ENCODE assay signal across 8 cellular contexts in the genomic region with DNA sequence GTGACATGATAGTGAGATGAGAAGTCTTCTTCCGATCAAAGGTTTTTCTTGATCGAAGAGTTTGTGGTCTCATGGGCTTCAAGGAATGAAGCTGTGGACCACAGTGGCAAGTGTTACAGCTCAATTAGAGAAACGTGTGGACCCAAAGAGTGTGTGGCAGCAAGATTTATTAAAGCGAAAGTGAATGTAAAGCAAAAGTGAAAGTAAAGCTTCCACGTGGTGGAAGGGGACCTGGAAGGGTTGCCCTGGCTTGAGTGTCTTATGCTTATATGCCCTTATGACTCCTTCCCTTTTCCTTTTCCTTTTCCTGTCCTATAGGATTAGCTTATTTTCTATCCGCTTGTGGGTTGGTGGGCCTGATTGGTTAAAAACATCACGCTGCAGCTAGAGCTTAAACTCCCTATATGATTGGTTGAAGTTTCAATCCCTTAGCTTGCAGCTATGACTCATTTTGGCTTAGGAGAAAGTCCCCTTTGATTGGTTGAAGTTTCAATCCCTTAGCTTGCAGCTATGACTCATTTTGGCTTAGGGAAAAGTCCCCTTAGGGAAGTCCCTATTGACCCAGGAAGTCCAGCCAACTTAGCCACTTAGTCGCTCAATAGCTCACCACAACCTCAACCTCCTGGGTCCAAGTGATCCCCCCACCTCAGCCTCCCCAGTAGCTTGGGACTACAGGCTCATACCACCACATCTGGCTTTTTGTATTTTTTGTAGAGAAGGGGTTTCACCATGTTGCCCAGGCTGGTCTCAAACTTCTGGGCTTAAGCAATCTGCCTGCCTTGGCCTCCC. TPM values are rescaled to one million over a fixed set of nuclear protein-coding genes. Genes with fewer than 3 reads are reported as not detected.
DNase-seq lines count a peak whose midpoint lies in the region; ATAC-seq, FAIRE-seq and TF ChIP-seq lines count a peak whose summit lies in the region.

No MANE protein-coding gene starts in this region.

- H3K9ac ChIP-seq in Karpas-422 (ENCODE audit: low read length) (peak overlapping the region; percentile 55), keratinocyte (ENCODE audit: control insufficient read depth, extremely low read depth, insufficient read depth, low read length) (no peak overlapping the region)

- H3K4me3 Mint-ChIP-seq in activated CD8-positive, alpha-beta T cell treated with anti-CD3 and anti-CD28 coated beads for 36 hours: peak overlapping the region; percentile 75

- H3K4me1 Mint-ChIP-seq in activated CD8-positive, alpha-beta T cell treated with anti-CD3 and anti-CD28 coated beads for 36 hours (ENCODE audit: low read depth): peaks cover 32% of the 10 kb centered on the region

- intact Hi-C loops in A673 (cut with micrococcal nuclease; ENCODE audit: unreplicated experiment) (loop anchor here (5.0 kb wide), 3 partner anchors 107 to 892 kb away; a partner anchor contains a TSS), stomach (cut with DNase I; ENCODE audit: low total_unique reads) (loop anchor here (10.0 kb wide), 1 partner anchor 250 kb away; a partner anchor contains a TSS)
- intact Hi-C loops in activated CD8-positive, alpha-beta T cell treated with anti-CD3 and anti-CD28 coated beads for 36 hours (cut with micrococcal nuclease): loop anchor here (2.0 to 10.0 kb wide), 3 partner anchors 112 to 920 kb away; a partner anchor contains a TSS

- TF ChIP-seq EP300 in stomach (IDR thresholded peaks at IDR 0.05): no peak

- DNase-seq in A673 (ENCODE audit: low spot score): peak; percentile 19
- peak; percentile 71 for DNase-seq in Karpas-422
- peak; percentile 62 for DNase-seq in activated CD8-positive, alpha-beta T cell treated with anti-CD3 and anti-CD28 coated beads for 36 hours
- no peak for DNase-seq in keratinocyte (ENCODE audit: low read depth, low spot score)
- DNase-seq in stomach: no peak
- DNase-seq in GM13977 (ENCODE audit: low spot score): no peak
- no peak for DNase-seq in NCI-H2227 treated with DMSO at 0.1 percent for 48 hours (lab: John Stamatoyannopoulos, UW)

- POLR2A ChIA-PET in A673 (lab: Charles Lee; ENCODE audit: low non-redundant PET): no interaction called here
- POLR2A ChIA-PET in activated CD8-positive, alpha-beta T cell treated with anti-CD3 and anti-CD28 coated beads for 36 hours (lab: Charles Lee): interaction anchor here (0.6 to 1.5 kb wide), 4 partner anchors 24 to 250 kb away, joined by 3 to 4 read pairs (median 3); no protein-coding TSS in a partner anchor

- no peak for TF ChIP-seq CTCF in A673 (conservative IDR thresholded peaks at IDR 0.05; ENCODE audit: low read depth, low read length)
- TF ChIP-seq CTCF in activated CD8-positive, alpha-beta T cell treated with anti-CD3 and anti-CD28 coated beads for 36 hours (IDR thresholded peaks at IDR 0.05): no peak
- no peak for TF ChIP-seq CTCF in keratinocyte (optimal IDR thresholded peaks at IDR 0.05 in 1 of 3, IDR thresholded peaks at IDR 0.05 in 1 of 3, conservative IDR thresholded peaks at IDR 0.05 in 1 of 3; ENCODE audit: extremely low read depth in 1 of 3, insufficient read depth in 2 of 3, low read length in 3 of 3)
- TF ChIP-seq CTCF in stomach (IDR thresholded peaks at IDR 0.05): no peak
- no peak for TF ChIP-seq CTCF in GM13977 (IDR thresholded peaks at IDR 0.05; ENCODE audit: extremely low read depth, insufficient read depth, missing control alignments)

- no peak for FAIRE-seq in keratinocyte (lab: Jason Lieb, UNC)

- BruUV-seq in A673 (replicated peaks; lab: Mats Ljungman, UMichigan): no TSS peak

- H3K27me3 Mint-ChIP-seq in activated CD8-positive, alpha-beta T cell treated with anti-CD3 and anti-CD28 coated beads for 36 hours: peaks cover 2% of the 10 kb centered on the region

- peak overlapping the region; percentile 94 for H3K27ac Mint-ChIP-seq in activated CD8-positive, alpha-beta T cell treated with anti-CD3 and anti-CD28 coated beads for 36 hours

- no peaks in the 10 kb centered on the region for H3K36me3 ChIP-seq in A673 (ENCODE audit: insufficient read depth, low read length, poor library complexity, severe bottlenecking)
- no peaks in the 10 kb centered on the region for H3K36me3 ChIP-seq in Karpas-422 (ENCODE audit: insufficient read depth, low read length)
- no peaks in the 10 kb centered on the region for H3K36me3 ChIP-seq in keratinocyte (ENCODE audit: control insufficient read depth in 2 of 2, extremely low read depth in 1 of 2, insufficient read depth in 2 of 2, low read length in 2 of 2)
- H3K36me3 ChIP-seq in stomach: no peaks in the 10 kb centered on the region

- peak overlapping the region; percentile 95 for H2AFZ ChIP-seq in Karpas-422 (ENCODE audit: low read length)
- H2AFZ ChIP-seq in keratinocyte (ENCODE audit: control insufficient read depth, low read length): peak overlapping the region; percentile 44

- H3K27me3 ChIP-seq in A673 (replicated peaks; ENCODE audit: insufficient read depth, low read depth, low read length, poor library complexity) (no peaks in the 10 kb centered on the region), Karpas-422 (ENCODE audit: low read length) (no peaks in the 10 kb centered on the region), keratinocyte (ENCODE audit: control insufficient read depth, extremely low read depth, insufficient read depth, low read length) (no peaks in the 10 kb centered on the region), stomach (peaks cover 0 to 6% (median 0%) of the 10 kb centered on the region in 3 donors)

- in situ Hi-C loops in GM13977 (cut with MboI; ENCODE audit: low pct_unique_long_range_greater_than_20kb, low sequenced_read_pairs, unreplicated experiment): loop anchor here (25.0 kb wide), 2 partner anchors 372 to 897 kb away; a partner anchor contains a TSS

- CTCF ChIA-PET in A673 (lab: Charles Lee): no interaction called here
- CTCF ChIA-PET in activated CD8-positive, alpha-beta T cell treated with anti-CD3 and anti-CD28 coated beads for 36 hours (lab: Charles Lee): interaction anchor here (0.7 to 3.4 kb wide), 9 partner anchors 10 to 894 kb away, joined by 3 to 29 read pairs (median 4); a partner anchor contains a TSS

- H3K4me1 ChIP-seq in A673 (ENCODE audit: insufficient read depth, low read length, poor library complexity, severe bottlenecking) (no peaks in the 10 kb centered on the region), Karpas-422 (ENCODE audit: low read length) (peaks cover 13% of the 10 kb centered on the region), keratinocyte (ENCODE audit: control insufficient read depth, extremely low read depth, insufficient read depth, low read length) (peaks cover 3% of the 10 kb centered on the region), stomach (peaks cover 0 to 14% (median 6%) of the 10 kb centered on the region in 4 donors)

- H4K20me1 ChIP-seq in Karpas-422 (ENCODE audit: insufficient read depth, low read depth, low read length) (no peaks in the 10 kb centered on the region), keratinocyte (ENCODE audit: control insufficient read depth, extremely low read depth, insufficient read depth, low read length) (no peaks in the 10 kb centered on the region)

- 58 to 68% (median 65%) methylated on average over 8 of the region's 8 CpGs for WGBS in stomach, 5 donors

- H3K9me2 ChIP-seq in Karpas-422 (replicated peaks; ENCODE audit: insufficient read depth, low read length): no peaks in the 10 kb centered on the region

- peaks cover 18% of the 10 kb centered on the region for H3K9me3 Mint-ChIP-seq in activated CD8-positive, alpha-beta T cell treated with anti-CD3 and anti-CD28 coated beads for 36 hours

- no peaks in the 10 kb centered on the region for H3K79me2 ChIP-seq in Karpas-422 (ENCODE audit: low read length)
- no peaks in the 10 kb centered on the region for H3K79me2 ChIP-seq in keratinocyte (ENCODE audit: control insufficient read depth, insufficient read depth, low read length)

- TF ChIP-seq POLR2A in stomach (IDR thresholded peaks at IDR 0.05): no peak

- peak overlapping the region; percentile 30 for H3K4me3 ChIP-seq in A673 (ENCODE audit: low read depth, low read length, poor library complexity, severe bottlenecking)
- peak overlapping the region; percentile 64 for H3K4me3 ChIP-seq in Karpas-422 (ENCODE audit: low read length)
- no peak overlapping the region for H3K4me3 ChIP-seq in keratinocyte (ENCODE audit: control insufficient read depth in 2 of 3, extremely low read depth in 1 of 3, insufficient read depth in 2 of 3, low read depth in 1 of 3, low read length in 3 of 3)
- H3K4me3 ChIP-seq in stomach: peak overlapping the region; percentile 18 to 28 (median 24)

- peaks cover 7% of the 10 kb centered on the region for H3K9me3 ChIP-seq in A673 (ENCODE audit: low read depth, low read length, poor library complexity, severe bottlenecking)
- no peaks in the 10 kb centered on the region for H3K9me3 ChIP-seq in Karpas-422 (ENCODE audit: low read length)
- H3K9me3 ChIP-seq in keratinocyte (ENCODE audit: control insufficient read depth, low read depth, low read length): peaks cover 3% of the 10 kb centered on the region
- H3K9me3 ChIP-seq in stomach: peaks cover 0 to 10% (median 3%) of the 10 kb centered on the region in 4 donors

- no peaks in the 10 kb centered on the region for H3K9me1 ChIP-seq in keratinocyte (ENCODE audit: control insufficient read depth, extremely low read depth, insufficient read depth, low read length)

- ATAC-seq in GM19395 (IDR thresholded peaks at IDR 0.05; ENCODE audit: unreplicated experiment): peak; percentile 62
- peak; percentile 63 for ATAC-seq in activated CD8-positive, alpha-beta T cell treated with anti-CD3 and anti-CD28 coated beads for 36 hours

- peaks cover 6% of the 10 kb centered on the region for H3K36me3 Mint-ChIP-seq in activated CD8-positive, alpha-beta T cell treated with anti-CD3 and anti-CD28 coated beads for 36 hours (ENCODE audit: low read depth)

- H3K4me2 ChIP-seq in Karpas-422 (ENCODE audit: low read depth, low read length, poor library complexity, severe bottlenecking): peak overlapping the region; percentile 73
- peak overlapping the region; percentile 61 for H3K4me2 ChIP-seq in keratinocyte (ENCODE audit: control insufficient read depth, extremely low read depth, insufficient read depth, low read depth, low read length)

- H3K27ac ChIP-seq in A673 (ENCODE audit: low read depth, low read length, poor library complexity, severe bottlenecking) (no peak overlapping the region), Karpas-422 (ENCODE audit: low read length) (no peak overlapping the region), keratinocyte (ENCODE audit: control insufficient read depth, insufficient read depth, low read length) (no peak overlapping the region), stomach (peak overlapping the region in 1 of 5 donors; percentile 29)

- dilution Hi-C loops in keratinocyte (cut with MboI; ENCODE audit: extremely low pct_ligation_motif_present, low sequenced_read_pairs): no loop called here

RNA-seq across cellular contexts. Expression of a gene that starts 34.7 kb away (rescaled TPM):
- total RNA-seq in A673 (2021): 172 and 181 TPM in 2 replicates
- total RNA-seq in Karpas-422 (2014; rRNA removed; shearing (Covaris generic); ENCODE audit: low replicate concordance): 94.1 and 100 TPM in 2 replicates
- 100 to 1,000 TPM; 127 to 130 TPM for total RNA-seq in activated CD8-positive, alpha-beta T cell treated with anti-CD3 and anti-CD28 coated beads for 36 hours
- polyA plus RNA-seq in keratinocyte: 94.8 to 113 TPM (median 104 TPM) in 3 replicates
- 13.2 TPM for polyA plus RNA-seq in keratinocyte (2011; ENCODE audit: low read depth)
- polyA plus RNA-seq in keratinocyte (2011; cell fraction: cytosol; rRNA removed): 104 and 130 TPM in 2 replicates
- 43.7 and 45.5 TPM in 2 replicates for polyA plus RNA-seq in keratinocyte (2011; cell fraction: nucleus; rRNA removed)
- 131 and 155 TPM in 2 replicates for polyA plus RNA-seq in keratinocyte (2012; ENCODE audit: low replicate concordance)
- 41.1 to 74.9 TPM (median 48.0 TPM) in 3 replicates for polyA minus RNA-seq in keratinocyte
- polyA minus RNA-seq in keratinocyte (2011; cell fraction: cytosol; rRNA and poly(A)+ RNA removed): 110 TPM
- polyA minus RNA-seq in keratinocyte (2011; cell fraction: nucleus; rRNA and poly(A)+ RNA removed): 10.4 and 12.5 TPM in 2 replicates
- total RNA-seq in stomach: 100 to 1,000 TPM in 2 of 5 donors, 10 to 100 TPM in 2, not detected in 1; 17.1 to 200 (median 126) TPM
- polyA plus RNA-seq in stomach: 100 to 1,000 TPM; 159 to 191 (median 167) TPM

Comparison
In these comparisons a context has a peak if more than half of its experiments do, and no peak if none do; other contexts are left out.
1. DNase-seq: peak in A673 (single experiment), Karpas-422 (single experiment) and activated CD8-positive, alpha-beta T cell treated with anti-CD3 and anti-CD28 coated beads for 36 hours (single experiment); none in keratinocyte (single experiment), stomach (single experiment), GM13977 (single experiment) and NCI-H2227 treated with DMSO at 0.1 percent for 48 hours (single experiment).
2. H3K4me3 ChIP-seq: peak in A673 (single experiment), Karpas-422 (single experiment) and stomach (4 of 4); none in keratinocyte (0 of 3).